ENCODE assay signal across 8 cellular contexts in genomic region chr11:22787565-22788162, GRCh38. TPM values are rescaled to one million over a fixed set of nuclear protein-coding genes. Genes with fewer than 3 reads are reported as not detected.
DNase-seq lines count a peak whose midpoint lies in the region; ATAC-seq, FAIRE-seq and TF ChIP-seq lines count a peak whose summit lies in the region.

No MANE protein-coding gene starts in this region.

- ATAC-seq in HG03571 (IDR thresholded peaks at IDR 0.05; ENCODE audit: unreplicated experiment) (no peak), HG03045 (IDR thresholded peaks at IDR 0.05; ENCODE audit: unreplicated experiment) (no peak)

- peaks cover 48% of the 10 kb centered on the region for H3K79me2 ChIP-seq in MM.1S (ENCODE audit: low read length)

- H3K4me2 ChIP-seq in MM.1S (ENCODE audit: low read depth, low read length): peak overlapping the region; percentile 85

- DNase-seq in DMS 273 (lab: John Stamatoyannopoulos, UW; ENCODE audit: unreplicated experiment): peak; percentile 69
- peak; percentile 8 for DNase-seq in GM19239 (ENCODE audit: insufficient read length, low spot score)
- DNase-seq in MM.1S: peak; percentile 69
- peak; percentile 32 to 77 for DNase-seq in SJCRH30
- DNase-seq in dedifferentiated amniotic fluid mesenchymal stem cell (ENCODE audit: extremely low spot score): peak; percentile 55
- DNase-seq in midbrain (lab: John Stamatoyannopoulos, UW): peak; percentile 79

- peak overlapping the region; percentile 41; the same call in 1 of the 2 replicates for H3K9ac ChIP-seq in MM.1S (ENCODE audit: low read length)

- H4K20me1 ChIP-seq in MM.1S (ENCODE audit: insufficient read depth, low read length): no peaks in the 10 kb centered on the region

- peak overlapping the region; percentile 66; the same call in 1 of the 2 replicates for H3K27ac ChIP-seq in MM.1S (ENCODE audit: low read length)
- no peak overlapping the region for H3K27ac ChIP-seq in SJCRH30

- no peaks in the 10 kb centered on the region for H3K9me2 ChIP-seq in MM.1S (replicated peaks; ENCODE audit: insufficient read depth, low read length)

- FAIRE-seq in GM19239 (lab: Jason Lieb, UNC): peak; percentile 88

- peaks cover 24% of the 10 kb centered on the region for H3F3A ChIP-seq in MM.1S (ENCODE audit: insufficient read depth, low read length)

- no peaks in the 10 kb centered on the region for H3K36me3 ChIP-seq in MM.1S (replicated peaks; ENCODE audit: insufficient read depth, low read length)
- H3K36me3 ChIP-seq in SJCRH30: no peaks in the 10 kb centered on the region

- H3K4me1 ChIP-seq in MM.1S (ENCODE audit: low read length) (peaks cover 32% of the 10 kb centered on the region), SJCRH30 (peaks cover 12% of the 10 kb centered on the region)

- peak; percentile 78 for TF ChIP-seq CTCF in MM.1S (IDR thresholded peaks at IDR 0.05; ENCODE audit: low read length)

- H2AFZ ChIP-seq in MM.1S (ENCODE audit: low read length): no peak overlapping the region

- H3K27me3 ChIP-seq in MM.1S (replicated peaks; ENCODE audit: insufficient read depth, low read length) (no peaks in the 10 kb centered on the region), SJCRH30 (no peaks in the 10 kb centered on the region)

- H3K4me3 ChIP-seq in MM.1S (ENCODE audit: low read length): peak overlapping the region; percentile 37
- no peak overlapping the region for H3K4me3 ChIP-seq in SJCRH30

- H3K9me3 ChIP-seq in MM.1S (replicated peaks; ENCODE audit: insufficient read depth, low read length) (no peaks in the 10 kb centered on the region), SJCRH30 (replicated peaks) (no peaks in the 10 kb centered on the region; the same call in 1 of the 2 replicates)

RNA-seq across cellular contexts. Expression of gene SVIP, which starts 41.9 kb away (rescaled TPM):
- 20.2 and 21.0 TPM in 2 replicates for total RNA-seq in SJCRH30 (2014; rRNA removed; shearing (Covaris generic))

Comparison
In these comparisons a context has a peak if more than half of its experiments do, and no peak if none do; other contexts are left out.
1. DNase-seq: peak in every context shown above with its lines; median percentile 79 in midbrain; 69 in DMS 273; 69 in MM.1S; 55 in dedifferentiated amniotic fluid mesenchymal stem cell; 54 in SJCRH30; 8 in GM19239.